Comparison of ENCODE assay signal across 8 cellular contexts in genomic region chr2:169734172-169734847, GRCh38. TPM values are rescaled to one million over a fixed set of nuclear protein-coding genes. Genes with fewer than 3 reads are reported as not detected.
DNase-seq lines count a peak whose midpoint lies in the region; ATAC-seq and TF ChIP-seq lines count a peak whose summit lies in the region.

No MANE protein-coding gene starts in this region.

- TF ChIP-seq CTCF in transverse colon (IDR thresholded peaks at IDR 0.05): no peak

- H3K27me3 Mint-ChIP-seq in dendritic cell treated with granulocyte-macrophage colony-stimulating factor and Interleukin-4, amounts not matched to agents 40 ng/mL and 50 ng/mL, for 4 days: peaks cover 36% of the 10 kb centered on the region
- peaks cover 16% of the 10 kb centered on the region for H3K27me3 Mint-ChIP-seq in memory B cell

- H3K4me3 ChIP-seq in transverse colon: peak overlapping the region; percentile 21 to 94 (median 70)

- 2 to 6% methylated on average over 12 to 38 of the region's 69 CpGs for WGBS in transverse colon (ENCODE audit: low coverage in 1 of 2), 2 donors

- H3K4me3 Mint-ChIP-seq in dendritic cell treated with granulocyte-macrophage colony-stimulating factor and Interleukin-4, amounts not matched to agents 40 ng/mL and 50 ng/mL, for 4 days: peak overlapping the region; percentile 56
- H3K4me3 Mint-ChIP-seq in memory B cell: peak overlapping the region; percentile 68

- H3K9me3 Mint-ChIP-seq in dendritic cell treated with granulocyte-macrophage colony-stimulating factor and Interleukin-4, amounts not matched to agents 40 ng/mL and 50 ng/mL, for 4 days: no peaks in the 10 kb centered on the region
- no peaks in the 10 kb centered on the region for H3K9me3 Mint-ChIP-seq in memory B cell

- no peaks in the 10 kb centered on the region for H3K9me3 ChIP-seq in transverse colon

- H3K4me1 Mint-ChIP-seq in dendritic cell treated with granulocyte-macrophage colony-stimulating factor and Interleukin-4, amounts not matched to agents 40 ng/mL and 50 ng/mL, for 4 days (ENCODE audit: low read depth): peaks cover 8% of the 10 kb centered on the region
- H3K4me1 Mint-ChIP-seq in memory B cell: peaks cover 14% of the 10 kb centered on the region

- peak overlapping the region; percentile 55 to 74 (median 61) for H3K27ac ChIP-seq in transverse colon

- no peak for TF ChIP-seq POLR2A in transverse colon (IDR thresholded peaks at IDR 0.05)

- no peaks in the 10 kb centered on the region for H3K27me3 ChIP-seq in transverse colon

- TF ChIP-seq EP300 in transverse colon (IDR thresholded peaks at IDR 0.05; ENCODE audit: low read depth): no peak

- no peaks in the 10 kb centered on the region for H3K36me3 ChIP-seq in transverse colon

- no peaks in the 10 kb centered on the region for H3K36me3 Mint-ChIP-seq in dendritic cell treated with granulocyte-macrophage colony-stimulating factor and Interleukin-4, amounts not matched to agents 40 ng/mL and 50 ng/mL, for 4 days (ENCODE audit: low read depth)
- no peaks in the 10 kb centered on the region for H3K36me3 Mint-ChIP-seq in memory B cell

- ATAC-seq in GM19043 (IDR thresholded peaks at IDR 0.05; ENCODE audit: low read depth, unreplicated experiment) (peak; percentile 39), HG03175 (IDR thresholded peaks at IDR 0.05; ENCODE audit: unreplicated experiment) (peak; percentile 41), memory B cell (ENCODE audit: low read depth) (peak; percentile 28)

- intact Hi-C loops in dendritic cell treated with granulocyte-macrophage colony-stimulating factor and Interleukin-4, amounts not matched to agents 40 ng/mL and 50 ng/mL, for 4 days (cut with micrococcal nuclease): no loop called here
- intact Hi-C loops in transverse colon (cut with DNase I; ENCODE audit: low total_unique reads): no loop called here

- no peak overlapping the region for H3K27ac Mint-ChIP-seq in dendritic cell treated with granulocyte-macrophage colony-stimulating factor and Interleukin-4, amounts not matched to agents 40 ng/mL and 50 ng/mL, for 4 days
- peak overlapping the region; percentile 81 for H3K27ac Mint-ChIP-seq in memory B cell

- DNase-seq in COLO668 (lab: John Stamatoyannopoulos, UW; ENCODE audit: unreplicated experiment): peak; percentile 71
- DNase-seq in RPMI8226: peak; percentile 23
- DNase-seq in memory B cell (ENCODE audit: low spot score in 2 of 2): no peak
- peak; percentile 14 for DNase-seq in transverse colon
- no peak for DNase-seq in NCI-H1048 (lab: John Stamatoyannopoulos, UW)

- in situ Hi-C loops in transverse colon (cut with MboI; ENCODE audit: low pct_ligation_motif_present in 1 of 4, low pct_unique_long_range_greater_than_20kb in 1 of 4, low sequenced_read_pairs in 3 of 4): no loop called here

- peaks cover 4 to 23% (median 7%) of the 10 kb centered on the region in 4 donors for H3K4me1 ChIP-seq in transverse colon

RNA-seq across cellular contexts. Expression of gene KLHL23, which starts 0.7 kb away (rescaled TPM):
- total RNA-seq in transverse colon: 10 to 100 TPM in 2 of 4 donors, 1 to 10 TPM in 2; 5.2 to 17.5 (median 10.1) TPM

RNA-seq across cellular contexts. Expression of gene PHOSPHO2, which starts 40.0 kb away (rescaled TPM):
- total RNA-seq in transverse colon: 10 to 100 TPM in 2 of 4 donors, 1 to 10 TPM in 2; 2.6 to 16.5 (median 7.7) TPM

RNA-seq across cellular contexts. Expression of gene CFAP210, which starts 40.1 kb away (rescaled TPM):
- total RNA-seq in transverse colon: not detected

Comparison
In these comparisons a context has a peak if more than half of its experiments do, and no peak if none do; other contexts are left out.
1. DNase-seq: peak in COLO668 (single experiment), RPMI8226 (single experiment) and transverse colon (single experiment); none in memory B cell (0 of 2) and NCI-H1048 (single experiment).
2. Peak in every context shown above with its lines, with median percentiles within 50 percentile points of each other: ATAC-seq.